In genomic region chr3:160774172-160774571, GRCh38 we compare ENCODE assay signal across 21 cellular contexts. TPM values are rescaled to one million over a fixed set of nuclear protein-coding genes. Genes with fewer than 3 reads are reported as not detected.
DNase-seq lines count a peak whose midpoint lies in the region; ATAC-seq and TF ChIP-seq lines count a peak whose summit lies in the region.
"Had no signal": no experiment of that assay in that cellular context is flagged by ENCODE, and none has a peak within 500 bp of the region (broad histone marks: within the 10 kb centered on the region; RNA-seq: fewer than 3 reads in every experiment).

No MANE protein-coding gene starts in this region.

- H3K27me3 Mint-ChIP-seq in GM23338 (ENCODE audit: insufficient read depth, low read depth, poor library complexity) (no peaks in the 10 kb centered on the region), immature natural killer cell (ENCODE audit: low read depth in 3 of 3) (peaks cover 0 to 1% (median 0%) of the 10 kb centered on the region in 3 donors), neural crest cell (ENCODE audit: low read depth) (no peaks in the 10 kb centered on the region), H9 (ENCODE audit: low read depth) (no peaks in the 10 kb centered on the region)
- H3K27me3 Mint-ChIP-seq: CD4-positive, alpha-beta memory T cell had no signal

- H3K4ac ChIP-seq in H9 (ENCODE audit: low read depth, low read length): no peak overlapping the region

- peaks cover 9% of the 10 kb centered on the region for H3K79me2 ChIP-seq in GM23338 (replicated peaks; ENCODE audit: insufficient read depth)
- no peaks in the 10 kb centered on the region for H3K79me2 ChIP-seq in H9 (ENCODE audit: insufficient read depth, low read length)

- no peak overlapping the region for H2BK15ac ChIP-seq in H9 (ENCODE audit: low read depth, low read length)

- peak overlapping the region; percentile 45; the same call in 1 of the 2 replicates for H3K27ac Mint-ChIP-seq in GM23338
- peak overlapping the region in 5 of 6 donors; percentile 5 to 75 (median 31) for H3K27ac Mint-ChIP-seq in immature natural killer cell
- H3K27ac Mint-ChIP-seq in neural crest cell (ENCODE audit: unreplicated experiment): peak overlapping the region; percentile 39
- peak overlapping the region in 1 of 3 experiments; percentile 0; a peak in 1 of 7 replicates for H3K27ac Mint-ChIP-seq in H9
- H3K27ac Mint-ChIP-seq: CD4-positive, alpha-beta memory T cell; HFFc6 had no signal

- no CpG with 5 or more reads among the region's 3 CpGs for WGBS in H9 (ENCODE audit: extremely low coverage, insufficient read length, low lambda C conversion rate)

- no peaks in the 10 kb centered on the region for H3K36me3 Mint-ChIP-seq in GM23338 (ENCODE audit: low read depth)
- peaks cover 0 to 4% (median 0%) of the 10 kb centered on the region in 3 donors for H3K36me3 Mint-ChIP-seq in immature natural killer cell
- H3K36me3 Mint-ChIP-seq in neural crest cell (ENCODE audit: low read depth): no peaks in the 10 kb centered on the region
- H3K36me3 Mint-ChIP-seq in H9 (ENCODE audit: insufficient read depth in 1 of 3, low read depth in 3 of 3): no peaks in the 10 kb centered on the region
- H3K36me3 Mint-ChIP-seq: CD4-positive, alpha-beta memory T cell had no signal

- no peaks in the 10 kb centered on the region for H3K9me2 ChIP-seq in GM23338 (ENCODE audit: insufficient read depth)

- H3K18ac ChIP-seq in H9 (ENCODE audit: insufficient read length, low read depth, low read length): no peak overlapping the region

- H2AK5ac ChIP-seq in H9 (ENCODE audit: insufficient read length, low read length): no peak overlapping the region

- no peak overlapping the region for H3K14ac ChIP-seq in H9 (ENCODE audit: insufficient read depth, low read length)

- H3K4me2 ChIP-seq in GM23338 (no peak overlapping the region), H9 (ENCODE audit: insufficient read depth, insufficient read length, low read length) (no peak overlapping the region)
- H3K4me2 ChIP-seq: A549 had no signal

- H3K23ac ChIP-seq in H9 (ENCODE audit: insufficient read length, low read depth, low read length): no peak overlapping the region

- H2BK20ac ChIP-seq in H9 (ENCODE audit: low read depth, low read length, poor library complexity, severe bottlenecking): no peak overlapping the region

- H3K4me3 Mint-ChIP-seq in GM23338: no peak overlapping the region
- H3K4me3 Mint-ChIP-seq in immature natural killer cell: peak overlapping the region in 4 of 5 donors; percentile 0 to 26 (median 8)
- H3K4me3 Mint-ChIP-seq in neural crest cell: no peak overlapping the region
- no peak overlapping the region for H3K4me3 Mint-ChIP-seq in H9
- H3K4me3 Mint-ChIP-seq: CD4-positive, alpha-beta memory T cell; HFFc6 had no signal

- no peak overlapping the region for H4K91ac ChIP-seq in H9 (ENCODE audit: insufficient read length, low read depth, low read length)

- H3T11ph ChIP-seq in H9 (ENCODE audit: low read length): no peak overlapping the region

- no peaks in the 10 kb centered on the region for H3K4me1 ChIP-seq in GM23338 (ENCODE audit: insufficient read depth)
- H3K4me1 ChIP-seq in H9 (ENCODE audit: insufficient read depth, low read length): no peaks in the 10 kb centered on the region
- H3K4me1 ChIP-seq: A549, HAP-1 had no signal

- no peak overlapping the region for H2BK12ac ChIP-seq in H9 (ENCODE audit: insufficient read length, low read depth, low read length)

- H3K4me3 ChIP-seq in GM23338: no peak overlapping the region
- H3K4me3 ChIP-seq: A549; BLaER1 treated with 17β-estradiol and CSF1 and Interleukin-3, amounts not matched to agents 10 nM and 100 nM; GM23248; HAP-1 had no signal

- no peak overlapping the region for H2BK5ac ChIP-seq in H9 (ENCODE audit: insufficient read length, low read length)

- TF ChIP-seq CTCF in GM23338 (conservative IDR thresholded peaks at IDR 0.05; ENCODE audit: low read depth in 2 of 2) (no peak), neural crest cell (conservative IDR thresholded peaks at IDR 0.05) (no peak), H9 (conservative IDR thresholded peaks at IDR 0.05) (no peak)

- no peak overlapping the region for H4K5ac ChIP-seq in H9 (ENCODE audit: insufficient read length, low read depth, low read length)

- H4K20me1 ChIP-seq in GM23338 (replicated peaks; ENCODE audit: insufficient read depth) (0 out of 2 replicates have a peak, but pooled peaks cover 4% of the 10 kb centered on the region), H9 (ENCODE audit: control insufficient read depth, insufficient read depth, insufficient read length) (no peaks in the 10 kb centered on the region)
- H4K20me1 ChIP-seq: BLaER1 treated with 17β-estradiol and CSF1 and Interleukin-3, amounts not matched to agents 10 nM and 100 nM had no signal

- DNase-seq in GM23338 (ENCODE audit: low spot score) (no peak), NCI-H526 treated with DMSO at 0.1 percent for 48 hours (lab: John Stamatoyannopoulos, UW) (peak; percentile 74), immature natural killer cell (no peak), neural crest cell (ENCODE audit: low read depth, low spot score) (no peak), DMS153 (lab: John Stamatoyannopoulos, UW) (no peak), NCI-H345 (lab: John Stamatoyannopoulos, UW) (no peak), H9 (no peak), left colon (no peak)
- DNase-seq: 8988T; ACHN; AML-193; BE2C; Calu3; CD4-positive, alpha-beta memory T cell; COR-L47; DND-41; GM23248; HFFc6 had no signal

- H3K27ac ChIP-seq in GM23338 (ENCODE audit: low read depth) (no peak overlapping the region), H9 (ENCODE audit: insufficient read length, low read depth, low read length) (no peak overlapping the region)
- H3K27ac ChIP-seq: A549; BLaER1 treated with 17β-estradiol and CSF1 and Interleukin-3, amounts not matched to agents 10 nM and 100 nM; GM23248 had no signal

- H3K9ac ChIP-seq in H9 (ENCODE audit: extremely low read depth, insufficient read length, low read length): no peak overlapping the region
- H3K9ac ChIP-seq: GM23248 had no signal

- H2AFZ ChIP-seq in GM23338: no peak overlapping the region
- H2AFZ ChIP-seq in H9 (ENCODE audit: low read length): no peak overlapping the region
- H2AFZ ChIP-seq: GM23248 had no signal

- H3K36me3 ChIP-seq in GM23338 (ENCODE audit: insufficient read depth): no peaks in the 10 kb centered on the region
- H3K36me3 ChIP-seq: BE2C; BLaER1 treated with 17β-estradiol and CSF1 and Interleukin-3, amounts not matched to agents 10 nM and 100 nM; HAP-1 had no signal

- H3K4me1 Mint-ChIP-seq in GM23338: no peaks in the 10 kb centered on the region; the same call in 2 of the 3 replicates
- peaks cover 46 to 76% of the 10 kb centered on the region in 2 donors for H3K4me1 Mint-ChIP-seq in immature natural killer cell
- H3K4me1 Mint-ChIP-seq in neural crest cell: peaks cover 6% of the 10 kb centered on the region
- H3K4me1 Mint-ChIP-seq in H9: no peaks in the 10 kb centered on the region

- H3F3A ChIP-seq in GM23338 (replicated peaks; ENCODE audit: low read depth): no peaks in the 10 kb centered on the region

- no peak for ATAC-seq in GM23338
- no peak for ATAC-seq in left colon
- ATAC-seq: A549 had no signal

- no peaks in the 10 kb centered on the region for H3K23me2 ChIP-seq in H9 (ENCODE audit: insufficient read length, low read depth, low read length, poor library complexity, severe bottlenecking)

- H2BK120ac ChIP-seq in H9 (ENCODE audit: low read depth, low read length, poor library complexity, severe bottlenecking): no peak overlapping the region

- H3K9me3 Mint-ChIP-seq in GM23338 (no peaks in the 10 kb centered on the region), immature natural killer cell (no peaks in the 10 kb centered on the region), neural crest cell (no peaks in the 10 kb centered on the region), H9 (no peaks in the 10 kb centered on the region)
- H3K9me3 Mint-ChIP-seq: CD4-positive, alpha-beta memory T cell; HFFc6 had no signal

- H3K27me3 ChIP-seq in GM23338 (ENCODE audit: insufficient read depth): no peaks in the 10 kb centered on the region
- no peaks in the 10 kb centered on the region for H3K27me3 ChIP-seq in H9 (ENCODE audit: insufficient read depth, low read length)
- H3K27me3 ChIP-seq: BE2C; BLaER1 treated with 17β-estradiol and CSF1 and Interleukin-3, amounts not matched to agents 10 nM and 100 nM had no signal

- no peak overlapping the region for H3K56ac ChIP-seq in H9 (ENCODE audit: insufficient read length, low read depth, low read length)

- H3K9me3 ChIP-seq in H9 (ENCODE audit: control insufficient read depth, low read depth, low read length): no peaks in the 10 kb centered on the region
- H3K9me3 ChIP-seq: A549; BE2C; BLaER1 treated with 17β-estradiol and CSF1 and Interleukin-3, amounts not matched to agents 10 nM and 100 nM; HAP-1 had no signal

- H4K8ac ChIP-seq in H9 (replicated peaks; ENCODE audit: insufficient read length, low read depth, low read length): no peak overlapping the region

- H3K79me1 ChIP-seq in H9 (ENCODE audit: insufficient read depth, low read depth, low read length, poor library complexity, severe bottlenecking): no peaks in the 10 kb centered on the region

- intact Hi-C loops in left colon (cut with DNase I, micrococcal nuclease): no loop called here

TF ChIP-seq in GM23338, 12 proteins besides CTCF, POLR2A, EP300 and RAD21 (continues in another document):
- TF ChIP-seq EZH2 (IDR thresholded peaks at IDR 0.05; ENCODE audit: low read depth, unreplicated experiment) (no peak), NANOG (IDR thresholded peaks at IDR 0.05; ENCODE audit: borderline replicate concordance) (no peak), ZNF114 (CRISPR knock-in tag; IDR thresholded peaks at IDR 0.05) (no peak), EZH2phosphoT487 (IDR thresholded peaks at IDR 0.05; ENCODE audit: unreplicated experiment) (no peak), CREB1 (CRISPR knock-in tag; IDR thresholded peaks at IDR 0.05; ENCODE audit: low read depth) (no peak), ETS1 (IDR thresholded peaks at IDR 0.05) (no peak), JUNB (IDR thresholded peaks at IDR 0.05; ENCODE audit: unreplicated experiment) (no peak), POLR2AphosphoS5 (IDR thresholded peaks at IDR 0.05; ENCODE audit: low read depth) (no peak)

RNA-seq across cellular contexts. Expression of gene PPM1L, which starts 18.1 kb away (rescaled TPM):
- 20.9 and 26.4 TPM in 2 replicates for total RNA-seq in GM23338 (2014; rRNA removed; shearing (Covaris generic))
- polyA plus RNA-seq in GM23338 (2016; fragmentation: Nextera tagmentation; extraction: Ambion mirVana) (2.9 and 3.9 TPM in 2 replicates), immature natural killer cell (10 to 100 TPM; 14.8 to 35.5 (median 20.5) TPM)
- total RNA-seq in neural crest cell (33.9 and 34.3 TPM in 2 replicates), H9 (2021) (7.3 and 7.9 TPM in 2 replicates), left colon (10 to 100 TPM; 16.9 to 20.4 TPM)

Comparison
In these comparisons a context has a peak if more than half of its experiments do, and no peak if none do; other contexts are left out.
1. H3K4me3 Mint-ChIP-seq: peak in immature natural killer cell (4 of 5); none in GM23338 (single experiment), neural crest cell (single experiment) and H9 (0 of 2).